Comparison of ENCODE assay signal across 11 cellular contexts in the genomic region with DNA sequence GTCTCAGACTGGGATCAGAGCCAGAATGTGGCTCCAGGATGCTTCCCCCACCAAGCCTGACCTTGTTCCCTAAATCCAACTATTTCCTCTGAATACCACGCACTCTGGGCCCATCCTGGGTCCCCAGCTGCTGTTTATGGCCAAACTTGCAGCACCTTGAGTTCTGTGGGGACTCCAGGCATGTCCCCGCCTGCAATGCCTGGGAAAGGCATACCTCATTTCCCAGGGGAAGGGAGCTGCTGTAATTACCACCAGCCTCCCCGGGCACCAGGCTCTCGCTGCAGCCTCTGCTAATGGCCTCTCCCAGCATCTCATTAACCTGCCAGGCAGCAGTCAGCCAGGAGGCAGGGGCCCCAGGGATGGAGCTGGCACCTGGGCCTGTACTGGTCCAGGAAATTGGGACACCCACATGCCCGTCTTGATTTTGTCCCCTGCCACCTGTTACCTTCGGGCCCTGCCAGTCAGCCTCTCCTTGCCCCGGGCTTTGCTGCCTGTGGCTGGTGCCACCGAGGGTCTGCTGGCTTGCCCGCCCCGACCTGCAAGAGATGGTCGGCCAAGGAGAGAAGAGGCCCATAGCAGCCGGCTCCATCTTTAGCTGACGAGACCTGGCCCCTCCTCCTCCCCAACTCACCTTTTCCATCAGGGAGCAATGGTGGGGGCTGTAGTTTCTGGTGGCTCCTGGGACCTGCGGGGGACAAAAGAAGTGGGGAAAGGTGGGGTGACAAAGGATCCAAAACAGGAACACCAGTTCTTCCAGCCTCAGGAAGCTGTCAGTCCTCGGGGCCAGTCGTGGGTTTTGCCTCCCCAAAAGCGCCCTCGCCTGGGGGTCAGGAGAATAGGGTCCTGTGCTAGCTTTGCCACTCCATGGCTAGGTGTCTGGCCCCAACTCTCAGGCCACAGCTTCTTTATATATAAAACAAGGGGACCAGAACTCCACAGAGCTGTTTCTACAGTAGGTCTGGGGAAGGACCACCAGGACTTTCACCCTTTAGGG. TPM values are rescaled to one million over a fixed set of nuclear protein-coding genes. Genes with fewer than 3 reads are reported as not detected.
DNase-seq lines count a peak whose midpoint lies in the region; ATAC-seq lines count a peak whose summit lies in the region.
"Had no signal": no experiment of that assay in that cellular context is flagged by ENCODE, and none has a peak within 500 bp of the region (broad histone marks: within the 10 kb centered on the region; RNA-seq: fewer than 3 reads in every experiment).

No MANE protein-coding gene starts in this region.

- no peaks in the 10 kb centered on the region for H3K9me2 ChIP-seq in Karpas-422 (replicated peaks; ENCODE audit: insufficient read depth, low read length)

- no peaks in the 10 kb centered on the region for H3K9me3 ChIP-seq in Karpas-422 (ENCODE audit: low read length)
- H3K9me3 ChIP-seq in adipocyte (ENCODE audit: control insufficient read depth, low read length) = no peaks in the 10 kb centered on the region

- H3K36me3 ChIP-seq in Karpas-422 (ENCODE audit: insufficient read depth, low read length) (no peaks in the 10 kb centered on the region), adipocyte (ENCODE audit: control insufficient read depth, insufficient read depth, low read length, severe bottlenecking) (no peaks in the 10 kb centered on the region)

- peak overlapping the region; percentile 89 for H2AFZ ChIP-seq in Karpas-422 (ENCODE audit: low read length)

- H3K4me3 ChIP-seq in Karpas-422 (ENCODE audit: low read length) (peak overlapping the region; percentile 47; the same call in 1 of the 2 replicates), adipocyte (ENCODE audit: low read length) (no peak overlapping the region)

- DNase-seq in GDM1 (lab: John Stamatoyannopoulos, UW) (peak; percentile 47), Karpas-422 (peak; percentile 63), adipocyte (ENCODE audit: low read depth) (no peak), posterior vena cava (ENCODE audit: low spot score) (peak; percentile 77), epidermal melanocyte (ENCODE audit: insufficient read length, low spot score) (no peak)
- DNase-seq in activated T-cell treated with anti-CD3 and anti-CD28 coated beads, Interleukin-2, amount 50 U/mL, for 48 hours = no peak
- DNase-seq: activated CD8-positive, alpha-beta memory T cell treated with anti-CD3 and anti-CD28 coated beads for 24 hours had no signal

- H3K4me1 ChIP-seq in Karpas-422 (ENCODE audit: low read length) (peaks cover 27% of the 10 kb centered on the region), adipocyte (ENCODE audit: control insufficient read depth, insufficient read depth, low read length) (peaks cover 66% of the 10 kb centered on the region)

- peak overlapping the region; percentile 55 for H3K4me2 ChIP-seq in Karpas-422 (ENCODE audit: low read depth, low read length, poor library complexity, severe bottlenecking)

- H3K9ac ChIP-seq in Karpas-422 (ENCODE audit: low read length) (peak overlapping the region; percentile 55), adipocyte (ENCODE audit: low read length) (peak overlapping the region; percentile 20)

- H3K27ac ChIP-seq in Karpas-422 (ENCODE audit: low read length) = no peak overlapping the region

- no peaks in the 10 kb centered on the region for H3K27me3 ChIP-seq in Karpas-422 (ENCODE audit: low read length)
- H3K27me3 ChIP-seq in adipocyte (replicated peaks; ENCODE audit: control insufficient read depth, insufficient read depth, low read length) = no peaks in the 10 kb centered on the region

- intact Hi-C loops in posterior vena cava (cut with DNase I) = no loop called here

- H3K79me2 ChIP-seq in Karpas-422 (ENCODE audit: low read length) = no peaks in the 10 kb centered on the region

- no peaks in the 10 kb centered on the region for H4K20me1 ChIP-seq in Karpas-422 (ENCODE audit: insufficient read depth, low read depth, low read length)

- ATAC-seq in HG03439 (IDR thresholded peaks at IDR 0.05; ENCODE audit: unreplicated experiment) (no peak), GM19397 (IDR thresholded peaks at IDR 0.05; ENCODE audit: unreplicated experiment) (no peak)

RNA-seq across cellular contexts. Expression of a gene that starts 4.3 kb away (rescaled TPM):
- 1.2 and 3.1 TPM in 2 replicates for total RNA-seq in Karpas-422 (2014; rRNA removed; shearing (Covaris generic); ENCODE audit: low replicate concordance)
- total RNA-seq in posterior vena cava = 10 to 100 TPM; 29.2 to 31.2 TPM

RNA-seq across cellular contexts. Expression of a gene that starts 12.9 kb away (rescaled TPM):
- 5.8 and 9.2 TPM in 2 replicates for total RNA-seq in Karpas-422 (2014; rRNA removed; shearing (Covaris generic); ENCODE audit: low replicate concordance)
- total RNA-seq in posterior vena cava = 10 to 100 TPM; 25.3 to 27.1 TPM

RNA-seq across cellular contexts. Expression of a gene that starts 14.4 kb away (rescaled TPM):
- not detected in 2 replicates for total RNA-seq in Karpas-422 (2014; rRNA removed; shearing (Covaris generic); ENCODE audit: low replicate concordance)
- not detected for total RNA-seq in posterior vena cava
- total RNA-seq: fibroblast of lung, pulmonary artery endothelial cell had no signal

RNA-seq across cellular contexts. Expression of a gene that starts 21.6 kb away (rescaled TPM):
- total RNA-seq in Karpas-422 (2014; rRNA removed; shearing (Covaris generic); ENCODE audit: low replicate concordance) = 0.07 and 2.6 TPM in 2 replicates
- total RNA-seq in posterior vena cava = under 1 TPM; 0.05 to 0.32 TPM

RNA-seq across cellular contexts. Expression of a gene that starts 28.7 kb away (rescaled TPM):
- 4.3 and 8.7 TPM in 2 replicates for total RNA-seq in Karpas-422 (2014; rRNA removed; shearing (Covaris generic); ENCODE audit: low replicate concordance)
- total RNA-seq in posterior vena cava = 10 to 100 TPM; 20.8 to 29.0 TPM

Comparison
In these comparisons a context has a peak if more than half of its experiments do, and no peak if none do; other contexts are left out.
1. DNase-seq: peak in GDM1 (single experiment), Karpas-422 (single experiment) and posterior vena cava (single experiment); none in adipocyte (single experiment), epidermal melanocyte (single experiment) and activated T-cell treated with anti-CD3 and anti-CD28 coated beads, Interleukin-2, amount 50 U/mL, for 48 hours (0 of 2).